Comparison of ENCODE assay signal across 8 cellular contexts in genomic region chr7:129952653-129953560, GRCh38. TPM values are rescaled to one million over a fixed set of nuclear protein-coding genes. Genes with fewer than 3 reads are reported as not detected.
DNase-seq lines count a peak whose midpoint lies in the region; ATAC-seq, FAIRE-seq and TF ChIP-seq lines count a peak whose summit lies in the region.

UBE2H (minus strand) TSS chr7:129952960; CDS start chr7:129952555, 405 bp downstream.

- CTCF ChIA-PET in AG04450 (lab: Charles Lee) = interaction anchor here (0.6 to 1.4 kb wide), 3 partner anchors 58 to 128 kb away, joined by 3 to 4 read pairs (median 3); no protein-coding TSS in a partner anchor

- peak within 1 kb of the TSS; percentile 90 for H3K4me3 ChIP-seq in AG04450 (ENCODE audit: low read depth, low read length)
- H3K4me3 ChIP-seq in kidney (ENCODE audit: low read length in 2 of 2) = peak within 1 kb of the TSS; percentile 88 to 91

- in situ Hi-C loops in GM18951 (cut with MboI; ENCODE audit: low sequenced_read_pairs, unreplicated experiment) = no loop called here

- H3K9ac ChIP-seq in kidney (ENCODE audit: low read length in 2 of 2) = peak within 1 kb of the TSS; percentile 72 to 99

- peak within 1 kb of the TSS; percentile 77 for H3K27ac ChIP-seq in AG04450 (ENCODE audit: low read depth, low read length)
- H3K27ac ChIP-seq in kidney (ENCODE audit: low read depth in 2 of 2, low read length in 2 of 2) = peak within 1 kb of the TSS; percentile 90 to 98

- intact Hi-C loops in kidney (cut with DNase I) = no loop called here

- no peaks in the 10 kb centered on the region for H3K36me3 ChIP-seq in kidney (ENCODE audit: control insufficient read depth in 1 of 2, insufficient read depth in 2 of 2, low read length in 2 of 2)

- DNase-seq in AG04450 (ENCODE audit: low read depth, low spot score) (peak; percentile 77), NCI-H446 treated with DMSO at 0.1 percent for 48 hours (lab: John Stamatoyannopoulos, UW) (peak; percentile 77), cerebellar cortex (ENCODE audit: low spot score) (peak; percentile 94), kidney (peak; percentile 98)
- peak; percentile 88 for DNase-seq in activated CD4-positive, CD25-positive, alpha-beta regulatory T cell treated with anti-CD3 and anti-CD28 coated beads, Interleukin-2, amount 50 U/mL, for 72 hours
- peak; percentile 86 to 95 for DNase-seq in stimulated activated CD4-positive, alpha-beta T cell treated with anti-CD3 and anti-CD28 coated beads, Interleukin-15, amount 100 ng/mL, for 1 hour (ENCODE audit: low read depth in 1 of 2, low spot score in 1 of 2)

- H3K27me3 ChIP-seq in AG04450 (ENCODE audit: control insufficient read depth, insufficient read depth, low read length) = no peaks in the 10 kb centered on the region

- no peak for FAIRE-seq in kidney (lab: Jason Lieb, UNC)

- H3K9me3 ChIP-seq in AG04450 (ENCODE audit: control insufficient read depth, insufficient read depth, low read length) (peaks cover 4% of the 10 kb centered on the region; the same call in 1 of the 2 replicates), kidney (ENCODE audit: control insufficient read depth in 1 of 2, low read length in 2 of 2) (no peaks in the 10 kb centered on the region)

- peak; percentile 77 for TF ChIP-seq POLR2A in GM18951 (IDR thresholded peaks at IDR 0.05; ENCODE audit: extremely low read depth, insufficient read depth, insufficient read length)

- peaks cover 16 to 18% of the 10 kb centered on the region in 2 donors for H3K4me1 ChIP-seq in kidney (ENCODE audit: control insufficient read depth in 1 of 2, insufficient read depth in 1 of 2, low read depth in 1 of 2, low read length in 2 of 2)

- POLR2A ChIA-PET in AG04450 (lab: Yijun Ruan, JAX) = no interaction called here

- TF ChIP-seq CTCF in AG04450 (IDR thresholded peaks at IDR 0.05; ENCODE audit: low read depth, low read length) (no peak), kidney (IDR thresholded peaks at IDR 0.05; ENCODE audit: borderline replicate concordance, extremely low read depth, insufficient read depth) (no peak)

- ATAC-seq in HG03196 (IDR thresholded peaks at IDR 0.05; ENCODE audit: unreplicated experiment) = peak; percentile 48

RNA-seq across cellular contexts. Expression of gene UBE2H, which starts in this region (rescaled TPM):
- 161 and 180 TPM in 2 replicates for polyA plus RNA-seq in AG04450 (2011; rRNA removed)
- polyA minus RNA-seq in AG04450 (2011; rRNA and poly(A)+ RNA removed) = 103 and 136 TPM in 2 replicates
- 107 TPM for total RNA-seq in kidney
- polyA plus RNA-seq in kidney (ENCODE audit: insufficient read depth, low read depth, low replicate concordance) = 40.6 TPM

Comparison
In these comparisons a context has a peak if more than half of its experiments do, and no peak if none do; other contexts are left out.
1. Peak in every context shown above with its lines: DNase-seq, ATAC-seq, H3K4me3 ChIP-seq and H3K27ac ChIP-seq.